In the genomic region with DNA sequence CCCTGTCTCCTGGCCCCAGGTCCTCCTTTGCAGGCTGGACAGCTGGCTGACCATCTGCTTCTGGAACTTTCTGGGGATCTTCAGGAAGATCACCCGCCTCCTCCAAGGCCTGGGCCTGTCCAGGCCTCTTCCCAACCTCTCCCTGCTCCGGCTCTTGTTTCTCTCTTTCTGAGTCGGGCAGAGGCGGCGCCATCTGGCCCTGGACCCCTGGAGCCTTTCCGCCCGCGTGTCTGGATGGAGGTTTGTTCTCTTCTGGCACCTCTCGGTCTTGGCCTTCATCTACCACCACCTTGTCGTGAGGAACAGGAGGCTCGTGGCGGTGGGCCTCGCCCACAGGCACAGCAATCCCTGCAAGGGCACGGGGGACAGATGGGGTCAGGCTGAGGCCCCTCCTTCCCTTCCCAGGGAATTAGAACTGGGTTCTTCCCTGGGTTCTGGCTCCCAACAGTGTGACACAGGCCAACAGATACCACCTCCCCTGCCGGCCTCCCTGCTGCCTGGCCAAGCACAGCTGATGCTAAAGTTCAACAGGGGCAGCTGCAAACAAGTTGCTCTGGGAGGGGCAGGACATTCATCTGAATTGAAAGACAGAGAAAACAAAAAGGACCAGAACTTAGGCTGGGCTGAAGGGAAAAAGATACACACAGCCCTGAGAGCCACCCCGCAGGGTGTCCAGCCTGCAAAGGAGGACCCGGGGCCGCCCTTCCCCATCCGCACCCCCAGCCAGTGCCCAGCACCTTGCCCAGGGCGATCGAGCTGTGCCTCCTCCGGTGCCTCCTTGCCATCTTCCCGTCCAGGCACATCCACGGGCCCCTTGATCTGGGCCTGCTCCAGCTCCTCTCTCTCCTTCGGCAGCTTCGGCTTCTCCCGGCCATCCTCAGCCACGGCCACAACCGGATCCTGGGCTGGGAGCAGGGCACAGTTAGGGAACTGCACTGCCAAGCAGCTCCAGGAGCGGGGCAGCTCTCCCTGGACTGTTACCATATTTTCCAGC, we compare ENCODE assay signal across 10 cellular contexts. TPM values are rescaled to one million over a fixed set of nuclear protein-coding genes. Genes with fewer than 3 reads are reported as not detected.
DNase-seq lines count a peak whose midpoint lies in the region; ATAC-seq and TF ChIP-seq lines count a peak whose summit lies in the region.
"Had no signal": no experiment of that assay in that cellular context is flagged by ENCODE, and none has a peak within 500 bp of the region (broad histone marks: within the 10 kb centered on the region; RNA-seq: fewer than 3 reads in every experiment).

No MANE protein-coding gene starts in this region.

- H2BK15ac ChIP-seq in neuronal stem cell (ENCODE audit: low read length): no peak overlapping the region

- peaks cover 11% of the 10 kb centered on the region for H3K36me3 Mint-ChIP-seq in activated CD8-positive, alpha-beta T cell treated with anti-CD3 and anti-CD28 coated beads for 36 hours (ENCODE audit: low read depth)
- H3K36me3 Mint-ChIP-seq in activated CD8-positive, alpha-beta T cell treated with anti-CD3 and anti-CD28 coated beads, Interleukin-2, amount 10 ng/mL, durations not matched to agents 7 days and 5 days (ENCODE audit: low read depth): peaks cover 24% of the 10 kb centered on the region
- H3K36me3 Mint-ChIP-seq in WTC11: 0 out of 2 replicates have a peak, but pooled peaks cover 6% of the 10 kb centered on the region
- peaks cover 8% of the 10 kb centered on the region for H3K36me3 Mint-ChIP-seq in activated CD4-positive, alpha-beta T cell treated with anti-CD3 and anti-CD28 coated beads, Interleukin-2, amount 10 ng/mL, durations not matched to agents 7 days and 5 days (ENCODE audit: low read depth)

- TF ChIP-seq CTCF in activated CD8-positive, alpha-beta T cell treated with anti-CD3 and anti-CD28 coated beads for 36 hours (IDR thresholded peaks at IDR 0.05): no peak
- TF ChIP-seq CTCF in Loucy (conservative IDR thresholded peaks at IDR 0.05; ENCODE audit: low read length) (no peak), WTC11 (IDR thresholded peaks at IDR 0.05) (no peak)

- H3K79me2 ChIP-seq in Loucy (ENCODE audit: insufficient read depth, low read length): peaks cover 9% of the 10 kb centered on the region; the same call in 1 of the 2 replicates

- H3K4me2 ChIP-seq in Loucy (ENCODE audit: low read depth, low read length, poor library complexity, severe bottlenecking) (peak overlapping the region; percentile 22), neuronal stem cell (ENCODE audit: insufficient read depth, low read length, poor library complexity, severe bottlenecking) (no peak overlapping the region)

- intact Hi-C loops in activated CD8-positive, alpha-beta T cell treated with anti-CD3 and anti-CD28 coated beads for 36 hours (cut with micrococcal nuclease): loop anchor here (5.0 kb wide), 1 partner anchor 230 kb away; no protein-coding TSS in a partner anchor

- peaks cover 4% of the 10 kb centered on the region for H3K4me1 ChIP-seq in Loucy (ENCODE audit: insufficient read depth, low read length, poor library complexity, severe bottlenecking)
- H3K4me1 ChIP-seq in neuronal stem cell (ENCODE audit: control insufficient read depth in 2 of 2, insufficient read depth in 1 of 2, low read depth in 1 of 2, low read length in 2 of 2): peaks cover 2 to 21% of the 10 kb centered on the region in 2 donors

- peak overlapping the region; percentile 5 for H3K18ac ChIP-seq in neuronal stem cell (ENCODE audit: low read length)

- H3K36me3 ChIP-seq in Loucy (ENCODE audit: insufficient read depth, low read length): peaks cover 17% of the 10 kb centered on the region; the same call in 1 of the 2 replicates
- peaks cover 4 to 16% of the 10 kb centered on the region in 2 donors for H3K36me3 ChIP-seq in neuronal stem cell (replicated peaks in 1 of 2; ENCODE audit: control insufficient read depth in 2 of 2, insufficient read depth in 2 of 2, low read length in 2 of 2)

- no peak overlapping the region for H3K27ac Mint-ChIP-seq in activated CD8-positive, alpha-beta T cell treated with anti-CD3 and anti-CD28 coated beads for 36 hours
- H3K27ac Mint-ChIP-seq in activated CD8-positive, alpha-beta T cell treated with anti-CD3 and anti-CD28 coated beads, Interleukin-2, amount 10 ng/mL, durations not matched to agents 7 days and 5 days: no peak overlapping the region
- H3K27ac Mint-ChIP-seq in WTC11: peak overlapping the region; percentile 77
- H3K27ac Mint-ChIP-seq in activated CD4-positive, alpha-beta T cell treated with anti-CD3 and anti-CD28 coated beads, Interleukin-2, amount 10 ng/mL, durations not matched to agents 7 days and 5 days: no peak overlapping the region

- no peaks in the 10 kb centered on the region for H3K9me2 ChIP-seq in Loucy (replicated peaks; ENCODE audit: low read depth, low read length)

- no peaks in the 10 kb centered on the region for H4K20me1 ChIP-seq in Loucy (ENCODE audit: insufficient read depth, low read length, poor library complexity, severe bottlenecking)

- H2AK5ac ChIP-seq in neuronal stem cell (ENCODE audit: low read depth, low read length): peak overlapping the region; percentile 61

- H2BK12ac ChIP-seq in neuronal stem cell (ENCODE audit: low read length): no peak overlapping the region

- no peak overlapping the region for H3K9ac ChIP-seq in Loucy (ENCODE audit: low read depth, low read length, poor library complexity, severe bottlenecking)
- peak overlapping the region; percentile 38 for H3K9ac ChIP-seq in neuronal stem cell (ENCODE audit: low read depth, low read length, poor library complexity)

- WGBS in neuronal stem cell (ENCODE audit: extremely low coverage in 2 of 2, insufficient read length in 2 of 2, insufficient replicate concordance in 1 of 2), 2 donors: no CpG with 5 or more reads among the region's 30 CpGs

- H2AFZ ChIP-seq in Loucy (ENCODE audit: low read length) (no peak overlapping the region), neuronal stem cell (ENCODE audit: low read length) (no peak overlapping the region)

- H4K91ac ChIP-seq in neuronal stem cell (ENCODE audit: low read depth, low read length, poor library complexity): no peak overlapping the region

- H3K27me3 ChIP-seq in Loucy (ENCODE audit: insufficient read depth, low read length, poor library complexity, severe bottlenecking) (no peaks in the 10 kb centered on the region), neuronal stem cell (ENCODE audit: control insufficient read depth in 3 of 3, insufficient read depth in 3 of 3, low read depth in 1 of 3, low read length in 3 of 3) (no peaks in the 10 kb centered on the region)
- H3K27me3 ChIP-seq: suprapubic skin had no signal

- POLR2A ChIA-PET in activated CD8-positive, alpha-beta T cell treated with anti-CD3 and anti-CD28 coated beads for 36 hours (lab: Charles Lee): interaction anchor here (0.7 to 1.4 kb wide), 2 partner anchors 26 to 37 kb away, joined by 3 read pairs; no protein-coding TSS in a partner anchor
- POLR2A ChIA-PET in activated CD8-positive, alpha-beta T cell treated with anti-CD3 and anti-CD28 coated beads, Interleukin-2, amount 10 ng/mL, durations not matched to agents 7 days and 5 days (lab: Charles Lee): no interaction called here
- POLR2A ChIA-PET in WTC11 (lab: Charles Lee): no interaction called here
- POLR2A ChIA-PET in activated CD4-positive, alpha-beta T cell treated with anti-CD3 and anti-CD28 coated beads, Interleukin-2, amount 10 ng/mL, durations not matched to agents 7 days and 5 days (lab: Charles Lee): no interaction called here

- no peak for DNase-seq in activated CD8-positive, alpha-beta T cell treated with anti-CD3 and anti-CD28 coated beads for 36 hours
- no peak for DNase-seq in activated CD8-positive, alpha-beta T cell treated with anti-CD3 and anti-CD28 coated beads, Interleukin-2, amount 10 ng/mL, durations not matched to agents 7 days and 5 days
- DNase-seq in WTC11 (ENCODE audit: low spot score): no peak
- DNase-seq in neuronal stem cell (ENCODE audit: low spot score): no peak
- DNase-seq in HT-29 (ENCODE audit: low spot score): no peak
- DNase-seq in ecto neural progenitor cell (ENCODE audit: low spot score): no peak
- DNase-seq in activated CD4-positive, alpha-beta T cell treated with anti-CD3 and anti-CD28 coated beads, Interleukin-2, amount 10 ng/mL, durations not matched to agents 7 days and 5 days: no peak

- H2BK5ac ChIP-seq in neuronal stem cell (ENCODE audit: low read length): no peak overlapping the region

- no peak overlapping the region for H3K4me3 Mint-ChIP-seq in activated CD8-positive, alpha-beta T cell treated with anti-CD3 and anti-CD28 coated beads for 36 hours
- no peak overlapping the region for H3K4me3 Mint-ChIP-seq in activated CD8-positive, alpha-beta T cell treated with anti-CD3 and anti-CD28 coated beads, Interleukin-2, amount 10 ng/mL, durations not matched to agents 7 days and 5 days
- H3K4me3 Mint-ChIP-seq in WTC11: no peak overlapping the region
- no peak overlapping the region for H3K4me3 Mint-ChIP-seq in activated CD4-positive, alpha-beta T cell treated with anti-CD3 and anti-CD28 coated beads, Interleukin-2, amount 10 ng/mL, durations not matched to agents 7 days and 5 days
- H3K4me3 Mint-ChIP-seq: activated T-helper 1 cell treated with anti-CD3 and anti-CD28 coated beads, Interleukin-12 subunit alpha, Interleukin-12 subunit beta, Interleukin-2, Interleukin-4 antibody, amounts not matched to agents 30 ng/mL and 10 ng/mL and 1 ng/mL, durations not matched to agents 14 hours and 24 hours and 36 hours had no signal

- no peaks in the 10 kb centered on the region for H3F3A ChIP-seq in Loucy (ENCODE audit: low read depth)

- peak overlapping the region; percentile 13 for H3K27ac ChIP-seq in neuronal stem cell (replicated peaks; ENCODE audit: low read length)
- H3K27ac ChIP-seq: suprapubic skin had no signal

- no peak overlapping the region for H4K8ac ChIP-seq in neuronal stem cell (ENCODE audit: low read depth, low read length)

- no peak overlapping the region for H3K14ac ChIP-seq in neuronal stem cell (ENCODE audit: low read length)

- no peak overlapping the region for H2BK120ac ChIP-seq in neuronal stem cell (ENCODE audit: low read depth, low read length)

- H3K79me1 ChIP-seq in neuronal stem cell (ENCODE audit: low read depth, low read length): peaks cover 12% of the 10 kb centered on the region

- H3K4ac ChIP-seq in neuronal stem cell (ENCODE audit: low read length): no peak overlapping the region

- peak; percentile 4 for ATAC-seq in activated CD8-positive, alpha-beta T cell treated with anti-CD3 and anti-CD28 coated beads for 36 hours
- no peak for ATAC-seq in activated CD8-positive, alpha-beta T cell treated with anti-CD3 and anti-CD28 coated beads, Interleukin-2, amount 10 ng/mL, durations not matched to agents 7 days and 5 days
- ATAC-seq in WTC11: no peak

- CTCF ChIA-PET in activated CD8-positive, alpha-beta T cell treated with anti-CD3 and anti-CD28 coated beads for 36 hours (lab: Charles Lee): interaction anchor here (0.6 to 2.3 kb wide), 15 partner anchors 10 to 348 kb away, joined by 3 to 21 read pairs (median 3); a partner anchor contains a TSS
- CTCF ChIA-PET in activated CD8-positive, alpha-beta T cell treated with anti-CD3 and anti-CD28 coated beads, Interleukin-2, amount 10 ng/mL, durations not matched to agents 7 days and 5 days (lab: Charles Lee): interaction anchor here (0.7 to 3.8 kb wide), 13 partner anchors 10 to 348 kb away, joined by 3 to 26 read pairs (median 4); a partner anchor contains a TSS
- CTCF ChIA-PET in WTC11 (lab: Charles Lee): interaction anchor here (0.7 to 3.0 kb wide), 12 partner anchors 11 to 300 kb away, joined by 3 to 17 read pairs (median 4); a partner anchor contains a TSS
- CTCF ChIA-PET in activated CD4-positive, alpha-beta T cell treated with anti-CD3 and anti-CD28 coated beads, Interleukin-2, amount 10 ng/mL, durations not matched to agents 7 days and 5 days (lab: Charles Lee): interaction anchor here (1.1 to 1.2 kb wide), 2 partner anchors 232 to 256 kb away, joined by 3 to 7 read pairs; no protein-coding TSS in a partner anchor

- H3K9me3 ChIP-seq in Loucy (ENCODE audit: insufficient read depth, low read depth, low read length) (no peaks in the 10 kb centered on the region), neuronal stem cell (replicated peaks in 1 of 2; ENCODE audit: control insufficient read depth in 2 of 2, insufficient read depth in 1 of 2, low read depth in 1 of 2, low read length in 2 of 2) (no peaks in the 10 kb centered on the region)
- H3K9me3 ChIP-seq: suprapubic skin had no signal

- H3K4me3 ChIP-seq in Loucy (ENCODE audit: low read length, poor library complexity, severe bottlenecking) (no peak overlapping the region), neuronal stem cell (ENCODE audit: low read length in 2 of 2) (no peak overlapping the region)
- H3K4me3 ChIP-seq: suprapubic skin had no signal

- H3K27me3 Mint-ChIP-seq in activated CD8-positive, alpha-beta T cell treated with anti-CD3 and anti-CD28 coated beads for 36 hours: no peaks in the 10 kb centered on the region
- no peaks in the 10 kb centered on the region for H3K27me3 Mint-ChIP-seq in activated CD8-positive, alpha-beta T cell treated with anti-CD3 and anti-CD28 coated beads, Interleukin-2, amount 10 ng/mL, durations not matched to agents 7 days and 5 days (ENCODE audit: low read depth)
- no peaks in the 10 kb centered on the region for H3K27me3 Mint-ChIP-seq in WTC11 (ENCODE audit: low read depth)
- no peaks in the 10 kb centered on the region for H3K27me3 Mint-ChIP-seq in activated CD4-positive, alpha-beta T cell treated with anti-CD3 and anti-CD28 coated beads, Interleukin-2, amount 10 ng/mL, durations not matched to agents 7 days and 5 days

- no peak overlapping the region for H3K23ac ChIP-seq in neuronal stem cell (ENCODE audit: low read depth, low read length, poor library complexity)

- peaks cover 11% of the 10 kb centered on the region for H3K4me1 Mint-ChIP-seq in activated CD8-positive, alpha-beta T cell treated with anti-CD3 and anti-CD28 coated beads for 36 hours (ENCODE audit: low read depth)
- peaks cover 11% of the 10 kb centered on the region for H3K4me1 Mint-ChIP-seq in activated CD8-positive, alpha-beta T cell treated with anti-CD3 and anti-CD28 coated beads, Interleukin-2, amount 10 ng/mL, durations not matched to agents 7 days and 5 days (ENCODE audit: low read depth)
- peaks cover 24% of the 10 kb centered on the region for H3K4me1 Mint-ChIP-seq in WTC11
- peaks cover 5% of the 10 kb centered on the region for H3K4me1 Mint-ChIP-seq in activated CD4-positive, alpha-beta T cell treated with anti-CD3 and anti-CD28 coated beads, Interleukin-2, amount 10 ng/mL, durations not matched to agents 7 days and 5 days

- H3K9me3 Mint-ChIP-seq in activated CD8-positive, alpha-beta T cell treated with anti-CD3 and anti-CD28 coated beads for 36 hours: no peaks in the 10 kb centered on the region
- no peaks in the 10 kb centered on the region for H3K9me3 Mint-ChIP-seq in activated CD8-positive, alpha-beta T cell treated with anti-CD3 and anti-CD28 coated beads, Interleukin-2, amount 10 ng/mL, durations not matched to agents 7 days and 5 days (ENCODE audit: insufficient read depth)
- H3K9me3 Mint-ChIP-seq in WTC11: no peaks in the 10 kb centered on the region; the same call in 1 of the 2 replicates
- H3K9me3 Mint-ChIP-seq in activated CD4-positive, alpha-beta T cell treated with anti-CD3 and anti-CD28 coated beads, Interleukin-2, amount 10 ng/mL, durations not matched to agents 7 days and 5 days: no peaks in the 10 kb centered on the region
- H3K9me3 Mint-ChIP-seq: activated T-helper 1 cell treated with anti-CD3 and anti-CD28 coated beads, Interleukin-12 subunit alpha, Interleukin-12 subunit beta, Interleukin-2, Interleukin-4 antibody, amounts not matched to agents 30 ng/mL and 10 ng/mL and 1 ng/mL, durations not matched to agents 14 hours and 24 hours and 36 hours had no signal

RNA-seq across cellular contexts. Expression of a gene that starts 13.5 kb away (rescaled TPM):
- 10 to 100 TPM; 72.3 to 75.4 TPM for total RNA-seq in activated CD8-positive, alpha-beta T cell treated with anti-CD3 and anti-CD28 coated beads for 36 hours
- 10 to 100 TPM; 42.3 to 48.3 TPM for total RNA-seq in activated CD8-positive, alpha-beta T cell treated with anti-CD3 and anti-CD28 coated beads, Interleukin-2, amount 10 ng/mL, durations not matched to agents 7 days and 5 days
- 58.6 to 73.0 TPM (median 59.9 TPM) in 3 replicates for total RNA-seq in WTC11 (2021)
- 79.2 TPM for polyA plus RNA-seq in neuronal stem cell (2013, experiment 1 of 2)
- polyA plus RNA-seq in neuronal stem cell (2013, experiment 2 of 2): 73.1 TPM
- total RNA-seq in HT-29 (2014; rRNA removed; shearing (Covaris generic)): 87.4 and 96.5 TPM in 2 replicates
- total RNA-seq in activated CD4-positive, alpha-beta T cell treated with anti-CD3 and anti-CD28 coated beads, Interleukin-2, amount 10 ng/mL, durations not matched to agents 7 days and 5 days: 10 to 100 TPM; 30.7 to 39.0 TPM

RNA-seq across cellular contexts. Expression of a gene that starts 13.8 kb away (rescaled TPM):
- 10 to 100 TPM; 28.2 to 32.2 TPM for total RNA-seq in activated CD8-positive, alpha-beta T cell treated with anti-CD3 and anti-CD28 coated beads for 36 hours
- 10 to 100 TPM; 43.8 to 52.7 TPM for total RNA-seq in activated CD8-positive, alpha-beta T cell treated with anti-CD3 and anti-CD28 coated beads, Interleukin-2, amount 10 ng/mL, durations not matched to agents 7 days and 5 days
- total RNA-seq in WTC11 (2021): 32.2 to 40.7 TPM (median 35.4 TPM) in 3 replicates
- polyA plus RNA-seq in neuronal stem cell (2013, experiment 1 of 2): 14.7 TPM
- polyA plus RNA-seq in neuronal stem cell (2013, experiment 2 of 2): 14.2 TPM
- total RNA-seq in HT-29 (2014; rRNA removed; shearing (Covaris generic)): 39.4 and 46.2 TPM in 2 replicates
- total RNA-seq in activated CD4-positive, alpha-beta T cell treated with anti-CD3 and anti-CD28 coated beads, Interleukin-2, amount 10 ng/mL, durations not matched to agents 7 days and 5 days: 10 to 100 TPM; 54.5 to 63.2 TPM

RNA-seq across cellular contexts. Expression of a gene that starts 29.9 kb away (rescaled TPM):
- 10 to 100 TPM in 1 of 2 experiments, 1 to 10 TPM in 1; 7.9 to 10.9 TPM for total RNA-seq in activated CD8-positive, alpha-beta T cell treated with anti-CD3 and anti-CD28 coated beads for 36 hours
- 10 to 100 TPM; 17.9 to 19.0 TPM for total RNA-seq in activated CD8-positive, alpha-beta T cell treated with anti-CD3 and anti-CD28 coated beads, Interleukin-2, amount 10 ng/mL, durations not matched to agents 7 days and 5 days
- 32.4 to 35.2 TPM (median 34.3 TPM) in 3 replicates for total RNA-seq in WTC11 (2021)
- polyA plus RNA-seq in neuronal stem cell (2013, experiment 1 of 2): 14.7 TPM
- polyA plus RNA-seq in neuronal stem cell (2013, experiment 2 of 2): 14.1 TPM
- total RNA-seq in HT-29 (2014; rRNA removed; shearing (Covaris generic)): 37.1 and 46.0 TPM in 2 replicates
- total RNA-seq in activated CD4-positive, alpha-beta T cell treated with anti-CD3 and anti-CD28 coated beads, Interleukin-2, amount 10 ng/mL, durations not matched to agents 7 days and 5 days: 10 to 100 TPM; 13.6 to 19.5 TPM

RNA-seq across cellular contexts. Expression of a gene that starts 42.5 kb away (rescaled TPM):
- 10 to 100 TPM; 42.7 to 45.4 TPM for total RNA-seq in activated CD8-positive, alpha-beta T cell treated with anti-CD3 and anti-CD28 coated beads for 36 hours
- total RNA-seq in activated CD8-positive, alpha-beta T cell treated with anti-CD3 and anti-CD28 coated beads, Interleukin-2, amount 10 ng/mL, durations not matched to agents 7 days and 5 days: 10 to 100 TPM; 78.5 to 83.5 TPM
- total RNA-seq in WTC11 (2021): 47.0 to 62.4 TPM (median 53.9 TPM) in 3 replicates
- 7.2 TPM for polyA plus RNA-seq in neuronal stem cell (2013, experiment 1 of 2)
- polyA plus RNA-seq in neuronal stem cell (2013, experiment 2 of 2): 7.3 TPM
- total RNA-seq in HT-29 (2014; rRNA removed; shearing (Covaris generic)): 109 and 116 TPM in 2 replicates
- 100 to 1,000 TPM in 1 of 2 experiments, 10 to 100 TPM in 1; 94.4 to 109 TPM for total RNA-seq in activated CD4-positive, alpha-beta T cell treated with anti-CD3 and anti-CD28 coated beads, Interleukin-2, amount 10 ng/mL, durations not matched to agents 7 days and 5 days
